ENCODE assay signal across 1 cellular context in the genomic region with DNA sequence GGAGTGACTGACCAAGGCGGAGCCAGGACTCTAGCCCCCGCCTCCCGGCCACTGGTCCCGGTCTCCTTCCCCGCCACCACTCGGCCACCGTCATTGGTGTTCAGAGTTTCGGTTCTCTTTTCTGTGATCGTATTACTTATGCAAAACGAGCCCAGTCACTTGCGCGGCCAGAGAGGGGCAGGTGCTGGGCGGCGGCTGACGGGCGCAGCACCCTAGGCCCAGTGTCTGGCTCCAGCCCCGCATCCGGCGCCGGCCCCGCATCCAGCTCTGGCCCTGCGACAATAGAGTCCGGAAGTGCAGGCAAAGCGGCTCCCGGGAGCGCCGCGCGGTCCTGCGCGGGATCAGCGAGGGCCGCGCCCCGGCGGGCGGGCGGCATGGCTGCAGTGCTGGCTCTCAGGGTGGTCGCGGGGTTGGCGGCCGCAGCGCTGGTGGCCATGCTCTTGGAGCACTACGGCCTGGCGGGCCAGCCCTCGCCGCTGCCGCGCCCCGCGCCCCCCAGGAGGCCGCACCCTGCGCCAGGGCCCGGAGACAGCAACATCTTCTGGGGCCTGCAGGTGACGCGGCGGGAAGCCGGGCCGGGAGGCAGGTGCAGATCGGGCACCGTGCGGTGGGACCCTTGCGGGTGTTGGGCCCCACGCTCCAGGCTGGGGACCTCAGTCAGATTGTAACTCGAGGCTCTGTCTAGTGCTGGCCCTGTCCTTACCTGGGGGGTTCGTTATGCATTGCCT.
TF ChIP-seq lines count a peak whose summit lies in the region.

A gene (plus strand): TSS at position 158 of the 728 bp plus-strand sequence. CDS start 217 bp downstream, at position 375.

TF ChIP-seq in GM12878, 131 proteins besides CTCF, POLR2A, EP300 and RAD21 (continued from another document and continues in another):
- peak; percentile 66; the same call in 1 of the 2 replicates for TF ChIP-seq NR2F1 (conservative IDR thresholded peaks at IDR 0.05)
- peak; percentile 94 for TF ChIP-seq IRF4 (IDR thresholded peaks at IDR 0.05; ENCODE audit: low read depth, low read length)
- TF ChIP-seq, protein P1, sequence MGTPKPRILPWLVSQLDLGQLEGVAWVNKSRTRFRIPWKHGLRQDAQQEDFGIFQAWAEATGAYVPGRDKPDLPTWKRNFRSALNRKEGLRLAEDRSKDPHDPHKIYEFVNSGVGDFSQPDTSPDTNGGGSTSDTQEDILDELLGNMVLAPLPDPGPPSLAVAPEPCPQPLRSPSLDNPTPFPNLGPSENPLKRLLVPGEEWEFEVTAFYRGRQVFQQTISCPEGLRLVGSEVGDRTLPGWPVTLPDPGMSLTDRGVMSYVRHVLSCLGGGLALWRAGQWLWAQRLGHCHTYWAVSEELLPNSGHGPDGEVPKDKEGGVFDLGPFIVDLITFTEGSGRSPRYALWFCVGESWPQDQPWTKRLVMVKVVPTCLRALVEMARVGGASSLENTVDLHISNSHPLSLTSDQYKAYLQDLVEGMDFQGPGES (IDR thresholded peaks at IDR 0.05), result no peak
- TF ChIP-seq, protein P2, sequence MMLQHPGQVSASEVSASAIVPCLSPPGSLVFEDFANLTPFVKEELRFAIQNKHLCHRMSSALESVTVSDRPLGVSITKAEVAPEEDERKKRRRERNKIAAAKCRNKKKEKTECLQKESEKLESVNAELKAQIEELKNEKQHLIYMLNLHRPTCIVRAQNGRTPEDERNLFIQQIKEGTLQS (IDR thresholded peaks at IDR 0.05; ENCODE audit: borderline replicate concordance, extremely low read depth, low read depth, low read length), result no peak
- TF ChIP-seq, protein P3, sequence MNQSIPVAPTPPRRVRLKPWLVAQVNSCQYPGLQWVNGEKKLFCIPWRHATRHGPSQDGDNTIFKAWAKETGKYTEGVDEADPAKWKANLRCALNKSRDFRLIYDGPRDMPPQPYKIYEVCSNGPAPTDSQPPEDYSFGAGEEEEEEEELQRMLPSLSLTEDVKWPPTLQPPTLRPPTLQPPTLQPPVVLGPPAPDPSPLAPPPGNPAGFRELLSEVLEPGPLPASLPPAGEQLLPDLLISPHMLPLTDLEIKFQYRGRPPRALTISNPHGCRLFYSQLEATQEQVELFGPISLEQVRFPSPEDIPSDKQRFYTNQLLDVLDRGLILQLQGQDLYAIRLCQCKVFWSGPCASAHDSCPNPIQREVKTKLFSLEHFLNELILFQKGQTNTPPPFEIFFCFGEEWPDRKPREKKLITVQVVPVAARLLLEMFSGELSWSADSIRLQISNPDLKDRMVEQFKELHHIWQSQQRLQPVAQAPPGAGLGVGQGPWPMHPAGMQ (IDR thresholded peaks at IDR 0.05; ENCODE audit: borderline replicate concordance), result no peak
- TF ChIP-seq SREBF2 (IDR thresholded peaks at IDR 0.05; ENCODE audit: low read length), result no peak
- peak; percentile 47; the same call in 1 of the 2 replicates for TF ChIP-seq ATF7 (IDR thresholded peaks at IDR 0.05; ENCODE audit: low read depth)
- TF ChIP-seq TAF1 (IDR thresholded peaks at IDR 0.05; ENCODE audit: borderline replicate concordance, low read depth, low read length), result peak; percentile 94
- TF ChIP-seq JUND (IDR thresholded peaks at IDR 0.05; ENCODE audit: low read depth, low read length), result no peak
- peak; percentile 81 for TF ChIP-seq BACH1 (IDR thresholded peaks at IDR 0.05; ENCODE audit: borderline replicate concordance)
- peak; percentile 97 for TF ChIP-seq POLR2AphosphoS5 (IDR thresholded peaks at IDR 0.05; ENCODE audit: low read length)
- TF ChIP-seq EED (IDR thresholded peaks at IDR 0.05; ENCODE audit: low read depth), result peak; percentile 23; the same call in 1 of the 2 replicates
- TF ChIP-seq CBX5 (IDR thresholded peaks at IDR 0.05; ENCODE audit: low read depth), result 0 out of 2 replicates have a peak, but pooled peaks have one; percentile 51
- peak; percentile 41; the same call in 1 of the 2 replicates for TF ChIP-seq HCFC1 (IDR thresholded peaks at IDR 0.05; ENCODE audit: low read length)
- TF ChIP-seq, protein P4, sequence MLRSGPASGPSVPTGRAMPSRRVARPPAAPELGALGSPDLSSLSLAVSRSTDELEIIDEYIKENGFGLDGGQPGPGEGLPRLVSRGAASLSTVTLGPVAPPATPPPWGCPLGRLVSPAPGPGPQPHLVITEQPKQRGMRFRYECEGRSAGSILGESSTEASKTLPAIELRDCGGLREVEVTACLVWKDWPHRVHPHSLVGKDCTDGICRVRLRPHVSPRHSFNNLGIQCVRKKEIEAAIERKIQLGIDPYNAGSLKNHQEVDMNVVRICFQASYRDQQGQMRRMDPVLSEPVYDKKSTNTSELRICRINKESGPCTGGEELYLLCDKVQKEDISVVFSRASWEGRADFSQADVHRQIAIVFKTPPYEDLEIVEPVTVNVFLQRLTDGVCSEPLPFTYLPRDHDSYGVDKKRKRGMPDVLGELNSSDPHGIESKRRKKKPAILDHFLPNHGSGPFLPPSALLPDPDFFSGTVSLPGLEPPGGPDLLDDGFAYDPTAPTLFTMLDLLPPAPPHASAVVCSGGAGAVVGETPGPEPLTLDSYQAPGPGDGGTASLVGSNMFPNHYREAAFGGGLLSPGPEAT (IDR thresholded peaks at IDR 0.05; ENCODE audit: low read depth), result peak; percentile 44; the same call in 1 of the 2 replicates
- peak; percentile 99 for TF ChIP-seq POU2F2 (IDR thresholded peaks at IDR 0.05; ENCODE audit: borderline replicate concordance, low read depth, low read length)
- TF ChIP-seq, protein P5, sequence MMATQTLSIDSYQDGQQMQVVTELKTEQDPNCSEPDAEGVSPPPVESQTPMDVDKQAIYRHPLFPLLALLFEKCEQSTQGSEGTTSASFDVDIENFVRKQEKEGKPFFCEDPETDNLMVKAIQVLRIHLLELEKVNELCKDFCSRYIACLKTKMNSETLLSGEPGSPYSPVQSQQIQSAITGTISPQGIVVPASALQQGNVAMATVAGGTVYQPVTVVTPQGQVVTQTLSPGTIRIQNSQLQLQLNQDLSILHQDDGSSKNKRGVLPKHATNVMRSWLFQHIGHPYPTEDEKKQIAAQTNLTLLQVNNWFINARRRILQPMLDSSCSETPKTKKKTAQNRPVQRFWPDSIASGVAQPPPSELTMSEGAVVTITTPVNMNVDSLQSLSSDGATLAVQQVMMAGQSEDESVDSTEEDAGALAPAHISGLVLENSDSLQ (IDR thresholded peaks at IDR 0.05), result peak; percentile 48; the same call in 1 of the 2 replicates
- TF ChIP-seq SPI1 (IDR thresholded peaks at IDR 0.05; ENCODE audit: borderline replicate concordance, insufficient read depth, low read depth, low read length), result peak; percentile 95
- TF ChIP-seq, protein P6, sequence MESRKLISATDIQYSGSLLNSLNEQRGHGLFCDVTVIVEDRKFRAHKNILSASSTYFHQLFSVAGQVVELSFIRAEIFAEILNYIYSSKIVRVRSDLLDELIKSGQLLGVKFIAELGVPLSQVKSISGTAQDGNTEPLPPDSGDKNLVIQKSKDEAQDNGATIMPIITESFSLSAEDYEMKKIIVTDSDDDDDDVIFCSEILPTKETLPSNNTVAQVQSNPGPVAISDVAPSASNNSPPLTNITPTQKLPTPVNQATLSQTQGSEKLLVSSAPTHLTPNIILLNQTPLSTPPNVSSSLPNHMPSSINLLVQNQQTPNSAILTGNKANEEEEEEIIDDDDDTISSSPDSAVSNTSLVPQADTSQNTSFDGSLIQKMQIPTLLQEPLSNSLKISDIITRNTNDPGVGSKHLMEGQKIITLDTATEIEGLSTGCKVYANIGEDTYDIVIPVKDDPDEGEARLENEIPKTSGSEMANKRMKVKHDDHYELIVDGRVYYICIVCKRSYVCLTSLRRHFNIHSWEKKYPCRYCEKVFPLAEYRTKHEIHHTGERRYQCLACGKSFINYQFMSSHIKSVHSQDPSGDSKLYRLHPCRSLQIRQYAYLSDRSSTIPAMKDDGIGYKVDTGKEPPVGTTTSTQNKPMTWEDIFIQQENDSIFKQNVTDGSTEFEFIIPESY (IDR thresholded peaks at IDR 0.05), result no peak
- TF ChIP-seq, protein P7, sequence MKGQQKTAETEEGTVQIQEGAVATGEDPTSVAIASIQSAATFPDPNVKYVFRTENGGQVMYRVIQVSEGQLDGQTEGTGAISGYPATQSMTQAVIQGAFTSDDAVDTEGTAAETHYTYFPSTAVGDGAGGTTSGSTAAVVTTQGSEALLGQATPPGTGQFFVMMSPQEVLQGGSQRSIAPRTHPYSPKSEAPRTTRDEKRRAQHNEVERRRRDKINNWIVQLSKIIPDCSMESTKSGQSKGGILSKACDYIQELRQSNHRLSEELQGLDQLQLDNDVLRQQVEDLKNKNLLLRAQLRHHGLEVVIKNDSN (IDR thresholded peaks at IDR 0.05; ENCODE audit: borderline replicate concordance, extremely low read length, insufficient read depth, low read depth, low read length), result no peak
- TF ChIP-seq, protein P8, sequence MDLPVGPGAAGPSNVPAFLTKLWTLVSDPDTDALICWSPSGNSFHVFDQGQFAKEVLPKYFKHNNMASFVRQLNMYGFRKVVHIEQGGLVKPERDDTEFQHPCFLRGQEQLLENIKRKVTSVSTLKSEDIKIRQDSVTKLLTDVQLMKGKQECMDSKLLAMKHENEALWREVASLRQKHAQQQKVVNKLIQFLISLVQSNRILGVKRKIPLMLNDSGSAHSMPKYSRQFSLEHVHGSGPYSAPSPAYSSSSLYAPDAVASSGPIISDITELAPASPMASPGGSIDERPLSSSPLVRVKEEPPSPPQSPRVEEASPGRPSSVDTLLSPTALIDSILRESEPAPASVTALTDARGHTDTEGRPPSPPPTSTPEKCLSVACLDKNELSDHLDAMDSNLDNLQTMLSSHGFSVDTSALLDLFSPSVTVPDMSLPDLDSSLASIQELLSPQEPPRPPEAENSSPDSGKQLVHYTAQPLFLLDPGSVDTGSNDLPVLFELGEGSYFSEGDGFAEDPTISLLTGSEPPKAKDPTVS (IDR thresholded peaks at IDR 0.05; ENCODE audit: low read depth, low read length), result 0 out of 2 replicates have a peak, but pooled peaks have one; percentile 19
- peak; percentile 66 for TF ChIP-seq YY1 (IDR thresholded peaks at IDR 0.05; ENCODE audit: low read depth, low read length)
- peak; percentile 69 for TF ChIP-seq RUNX3 (IDR thresholded peaks at IDR 0.05; ENCODE audit: low read length)
- TF ChIP-seq MXI1 (IDR thresholded peaks at IDR 0.05; ENCODE audit: low read depth, low read length), result peak; percentile 64
- TF ChIP-seq PML (IDR thresholded peaks at IDR 0.05; ENCODE audit: low read length), result peak; percentile 88
- TF ChIP-seq, protein P9, sequence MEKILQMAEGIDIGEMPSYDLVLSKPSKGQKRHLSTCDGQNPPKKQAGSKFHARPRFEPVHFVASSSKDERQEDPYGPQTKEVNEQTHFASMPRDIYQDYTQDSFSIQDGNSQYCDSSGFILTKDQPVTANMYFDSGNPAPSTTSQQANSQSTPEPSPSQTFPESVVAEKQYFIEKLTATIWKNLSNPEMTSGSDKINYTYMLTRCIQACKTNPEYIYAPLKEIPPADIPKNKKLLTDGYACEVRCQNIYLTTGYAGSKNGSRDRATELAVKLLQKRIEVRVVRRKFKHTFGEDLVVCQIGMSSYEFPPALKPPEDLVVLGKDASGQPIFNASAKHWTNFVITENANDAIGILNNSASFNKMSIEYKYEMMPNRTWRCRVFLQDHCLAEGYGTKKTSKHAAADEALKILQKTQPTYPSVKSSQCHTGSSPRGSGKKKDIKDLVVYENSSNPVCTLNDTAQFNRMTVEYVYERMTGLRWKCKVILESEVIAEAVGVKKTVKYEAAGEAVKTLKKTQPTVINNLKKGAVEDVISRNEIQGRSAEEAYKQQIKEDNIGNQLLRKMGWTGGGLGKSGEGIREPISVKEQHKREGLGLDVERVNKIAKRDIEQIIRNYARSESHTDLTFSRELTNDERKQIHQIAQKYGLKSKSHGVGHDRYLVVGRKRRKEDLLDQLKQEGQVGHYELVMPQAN (conservative IDR thresholded peaks at IDR 0.05), result peak; percentile 93
- no peak for TF ChIP-seq STAT1 (conservative IDR thresholded peaks at IDR 0.05)
- peak; percentile 78 to 90; a peak in 3 of 4 replicates for TF ChIP-seq BHLHE40 (IDR thresholded peaks at IDR 0.05; ENCODE audit: borderline replicate concordance in 1 of 2, low read depth in 2 of 2, low read length in 1 of 2)
- TF ChIP-seq, protein P10, sequence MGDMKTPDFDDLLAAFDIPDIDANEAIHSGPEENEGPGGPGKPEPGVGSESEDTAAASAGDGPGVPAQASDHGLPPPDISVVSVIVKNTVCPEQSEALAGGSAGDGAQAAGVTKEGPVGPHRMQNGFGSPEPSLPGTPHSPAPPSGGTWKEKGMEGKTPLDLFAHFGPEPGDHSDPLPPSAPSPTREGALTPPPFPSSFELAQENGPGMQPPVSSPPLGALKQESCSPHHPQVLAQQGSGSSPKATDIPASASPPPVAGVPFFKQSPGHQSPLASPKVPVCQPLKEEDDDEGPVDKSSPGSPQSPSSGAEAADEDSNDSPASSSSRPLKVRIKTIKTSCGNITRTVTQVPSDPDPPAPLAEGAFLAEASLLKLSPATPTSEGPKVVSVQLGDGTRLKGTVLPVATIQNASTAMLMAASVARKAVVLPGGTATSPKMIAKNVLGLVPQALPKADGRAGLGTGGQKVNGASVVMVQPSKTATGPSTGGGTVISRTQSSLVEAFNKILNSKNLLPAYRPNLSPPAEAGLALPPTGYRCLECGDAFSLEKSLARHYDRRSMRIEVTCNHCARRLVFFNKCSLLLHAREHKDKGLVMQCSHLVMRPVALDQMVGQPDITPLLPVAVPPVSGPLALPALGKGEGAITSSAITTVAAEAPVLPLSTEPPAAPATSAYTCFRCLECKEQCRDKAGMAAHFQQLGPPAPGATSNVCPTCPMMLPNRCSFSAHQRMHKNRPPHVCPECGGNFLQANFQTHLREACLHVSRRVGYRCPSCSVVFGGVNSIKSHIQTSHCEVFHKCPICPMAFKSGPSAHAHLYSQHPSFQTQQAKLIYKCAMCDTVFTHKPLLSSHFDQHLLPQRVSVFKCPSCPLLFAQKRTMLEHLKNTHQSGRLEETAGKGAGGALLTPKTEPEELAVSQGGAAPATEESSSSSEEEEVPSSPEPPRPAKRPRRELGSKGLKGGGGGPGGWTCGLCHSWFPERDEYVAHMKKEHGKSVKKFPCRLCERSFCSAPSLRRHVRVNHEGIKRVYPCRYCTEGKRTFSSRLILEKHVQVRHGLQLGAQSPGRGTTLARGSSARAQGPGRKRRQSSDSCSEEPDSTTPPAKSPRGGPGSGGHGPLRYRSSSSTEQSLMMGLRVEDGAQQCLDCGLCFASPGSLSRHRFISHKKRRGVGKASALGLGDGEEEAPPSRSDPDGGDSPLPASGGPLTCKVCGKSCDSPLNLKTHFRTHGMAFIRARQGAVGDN (IDR thresholded peaks at IDR 0.05), result peak; percentile 63; the same call in 1 of the 2 replicates
- TF ChIP-seq MYC (IDR thresholded peaks at IDR 0.05; ENCODE audit: insufficient read depth, insufficient read length, insufficient replicate concordance, low read length, severe bottlenecking), result peak; percentile 70
- TF ChIP-seq TCF3 (IDR thresholded peaks at IDR 0.05; ENCODE audit: borderline replicate concordance, insufficient read depth, low read depth, low read length), result peak; percentile 83
- TF ChIP-seq MTA2 (IDR thresholded peaks at IDR 0.05; ENCODE audit: low read depth), result no peak
- TF ChIP-seq TBL1XR1 (IDR thresholded peaks at IDR 0.05; ENCODE audit: low read depth, low read length), result 0 out of 2 replicates have a peak, but pooled peaks have one; percentile 7
- TF ChIP-seq IKZF1 (conservative IDR thresholded peaks at IDR 0.05), result peak; percentile 80
